Comparison of ENCODE assay signal across 21 cellular contexts in genomic region chr12:130007771-130008170, GRCh38.
DNase-seq lines count a peak whose midpoint lies in the region; ATAC-seq and TF ChIP-seq lines count a peak whose summit lies in the region.
"Had no signal": no experiment of that assay in that cellular context is flagged by ENCODE, and none has a peak within 500 bp of the region (broad histone marks: within the 10 kb centered on the region; RNA-seq: fewer than 3 reads in every experiment).

No MANE protein-coding gene starts in this region.

- ATAC-seq in naive thymus-derived CD4-positive, alpha-beta T cell: peak; percentile 20
- ATAC-seq in HG03342 (IDR thresholded peaks at IDR 0.05; ENCODE audit: unreplicated experiment): no peak
- ATAC-seq: A549; CD8-positive, alpha-beta T cell; GM12878 had no signal

- no peak for TF ChIP-seq CTCF in coronary artery (IDR thresholded peaks at IDR 0.05)

- H3K4me1 Mint-ChIP-seq in naive thymus-derived CD4-positive, alpha-beta T cell: no peaks in the 10 kb centered on the region
- H3K4me1 Mint-ChIP-seq: B cell had no signal

- intact Hi-C loops in naive thymus-derived CD4-positive, alpha-beta T cell (cut with micrococcal nuclease): no loop called here

- H3K27me3 Mint-ChIP-seq in naive thymus-derived CD4-positive, alpha-beta T cell: peaks cover 0 to 21% (median 0%) of the 10 kb centered on the region in 5 donors

- H3K27ac ChIP-seq in coronary artery: no peak overlapping the region
- no peak overlapping the region for H3K27ac ChIP-seq in naive thymus-derived CD4-positive, alpha-beta T cell (ENCODE audit: low read depth, low read length)
- H3K27ac ChIP-seq: 22Rv1; A549; BLaER1 treated with 17β-estradiol and CSF1 and Interleukin-3, amounts not matched to agents 10 nM and 100 nM; C4-2B had no signal

- H3K27ac Mint-ChIP-seq in naive thymus-derived CD4-positive, alpha-beta T cell: no peak overlapping the region
- H3K27ac Mint-ChIP-seq: B cell; CD4-positive, alpha-beta T cell; CD8-positive, alpha-beta T cell had no signal

- H3K9me3 ChIP-seq in naive thymus-derived CD4-positive, alpha-beta T cell (ENCODE audit: control insufficient read depth in 2 of 3, low read length in 3 of 3): no peaks in the 10 kb centered on the region
- H3K9me3 ChIP-seq: A549; BLaER1 treated with 17β-estradiol and CSF1 and Interleukin-3, amounts not matched to agents 10 nM and 100 nM; Caco-2 had no signal

- no peak overlapping the region for H3K4me3 ChIP-seq in H7 (ENCODE audit: insufficient read depth, low read depth, low read length)
- H3K4me3 ChIP-seq in coronary artery: no peak overlapping the region
- H3K4me3 ChIP-seq in naive thymus-derived CD4-positive, alpha-beta T cell (ENCODE audit: low read length): no peak overlapping the region
- H3K4me3 ChIP-seq: A549; BLaER1 treated with 17β-estradiol and CSF1 and Interleukin-3, amounts not matched to agents 10 nM and 100 nM; GM12878 had no signal

- H3K9me3 Mint-ChIP-seq in naive thymus-derived CD4-positive, alpha-beta T cell: no peaks in the 10 kb centered on the region
- H3K9me3 Mint-ChIP-seq: CD4-positive, alpha-beta T cell; CD8-positive, alpha-beta T cell had no signal

- CTCF ChIA-PET in naive thymus-derived CD4-positive, alpha-beta T cell (lab: Charles Lee): no interaction called here

- peak; percentile 30 for DNase-seq in H7
- peak; percentile 43 for DNase-seq in coronary artery (ENCODE audit: low spot score)
- DNase-seq in naive thymus-derived CD4-positive, alpha-beta T cell: no peak
- no peak for DNase-seq in SK-N-DZ (ENCODE audit: low spot score)
- DNase-seq in stimulated activated CD4-positive, alpha-beta T cell treated with anti-CD3 and anti-CD28 coated beads, Interleukin-2, amount 100 ng/mL, for 24 hours: no peak
- DNase-seq: AML-193; Caco-2; Calu3; CD4-positive, alpha-beta T cell; CD8-positive, alpha-beta T cell; DMS79; DND-41; EL; GDM1 had no signal

- H3K4me3 Mint-ChIP-seq in naive thymus-derived CD4-positive, alpha-beta T cell: no peak overlapping the region
- H3K4me3 Mint-ChIP-seq: B cell; CD4-positive, alpha-beta T cell; CD8-positive, alpha-beta T cell had no signal

- no peaks in the 10 kb centered on the region for H3K36me3 ChIP-seq in H7 (replicated peaks; ENCODE audit: control insufficient read depth, insufficient read depth, low read length)
- no peaks in the 10 kb centered on the region for H3K36me3 ChIP-seq in naive thymus-derived CD4-positive, alpha-beta T cell (ENCODE audit: control insufficient read depth in 2 of 3, insufficient read depth in 3 of 3, low read length in 3 of 3)
- H3K36me3 ChIP-seq: BLaER1 treated with 17β-estradiol and CSF1 and Interleukin-3, amounts not matched to agents 10 nM and 100 nM had no signal

- no peaks in the 10 kb centered on the region for H3K4me1 ChIP-seq in naive thymus-derived CD4-positive, alpha-beta T cell (ENCODE audit: control insufficient read depth in 2 of 2, insufficient read depth in 2 of 2, low read length in 2 of 2)
- H3K4me1 ChIP-seq: A549, Caco-2 had no signal

- H3K27me3 ChIP-seq in H7 (ENCODE audit: control insufficient read depth, insufficient read depth, low read length): peaks cover 3% of the 10 kb centered on the region
- no peaks in the 10 kb centered on the region for H3K27me3 ChIP-seq in naive thymus-derived CD4-positive, alpha-beta T cell (ENCODE audit: control insufficient read depth in 2 of 2, insufficient read depth in 2 of 2, low read length in 2 of 2)

- POLR2A ChIA-PET in naive thymus-derived CD4-positive, alpha-beta T cell (lab: Charles Lee): no interaction called here

- no peaks in the 10 kb centered on the region for H3K36me3 Mint-ChIP-seq in naive thymus-derived CD4-positive, alpha-beta T cell
- H3K36me3 Mint-ChIP-seq: CD8-positive, alpha-beta T cell had no signal

Comparison
In these comparisons a context has a peak if more than half of its experiments do, and no peak if none do; other contexts are left out.
1. DNase-seq: peak in H7 (single experiment) and coronary artery (single experiment); none in naive thymus-derived CD4-positive, alpha-beta T cell (0 of 9), SK-N-DZ (single experiment) and stimulated activated CD4-positive, alpha-beta T cell treated with anti-CD3 and anti-CD28 coated beads, Interleukin-2, amount 100 ng/mL, for 24 hours (0 of 2).